Comparison of ENCODE assay signal across 14 cellular contexts in the genomic region with DNA sequence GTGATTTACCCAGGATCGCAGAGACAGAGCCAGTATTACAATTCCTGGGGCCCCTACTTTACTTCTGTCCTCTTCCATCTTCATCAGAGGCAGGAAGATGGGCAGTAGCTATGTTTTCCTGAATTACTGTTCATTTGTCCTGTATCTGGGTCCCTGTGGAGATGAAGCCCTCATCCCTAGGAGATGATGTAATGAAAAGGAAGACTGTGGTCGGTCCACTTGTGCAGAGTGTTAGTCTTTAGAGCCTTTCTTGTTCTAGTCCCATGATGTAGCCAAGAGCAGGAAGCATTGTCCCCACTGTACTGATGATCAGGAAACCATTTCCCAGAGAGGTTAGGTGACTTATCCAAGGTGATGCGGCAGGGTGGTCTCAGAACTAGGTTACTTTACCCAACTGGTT. TPM values are rescaled to one million over a fixed set of nuclear protein-coding genes. Genes with fewer than 3 reads are reported as not detected.
DNase-seq lines count a peak whose midpoint lies in the region; ATAC-seq and TF ChIP-seq lines count a peak whose summit lies in the region.
"Had no signal": no experiment of that assay in that cellular context is flagged by ENCODE, and none has a peak within 500 bp of the region (broad histone marks: within the 10 kb centered on the region; RNA-seq: fewer than 3 reads in every experiment).

No MANE protein-coding gene starts in this region.

- H2AFZ ChIP-seq in PC-3 (ENCODE audit: low read length): no peak overlapping the region

- 64 to 78% methylated on average over 3 of the region's 3 CpGs for WGBS in thyroid gland, 2 donors
- WGBS in body of pancreas, 2 donors: 90 to 93% methylated on average over 3 of the region's 3 CpGs

- POLR2A ChIA-PET in PC-3 (lab: Charles Lee; ENCODE audit: unreplicated experiment): no interaction called here

- intact Hi-C loops in PC-3 (cut with micrococcal nuclease) (no loop called here), thyroid gland (cut with DNase I) (no loop called here), body of pancreas (cut with DNase I) (loop anchor here (5.0 kb wide), 1 partner anchor 69 kb away; no protein-coding TSS in a partner anchor)

- TF ChIP-seq CTCF in PC-3 (conservative IDR thresholded peaks at IDR 0.05; ENCODE audit: low read depth, low read length) (no peak), endothelial cell (IDR thresholded peaks at IDR 0.05; ENCODE audit: unreplicated experiment) (no peak), thyroid gland (IDR thresholded peaks at IDR 0.05) (no peak), body of pancreas (IDR thresholded peaks at IDR 0.05) (no peak)

- H3K27ac ChIP-seq in PC-3 (ENCODE audit: low read length): no peak overlapping the region
- H3K27ac ChIP-seq in muscle layer of colon (ENCODE audit: low read depth, low read length): peak overlapping the region; percentile 95
- peak overlapping the region; percentile 98 to 99 (median 99) for H3K27ac ChIP-seq in thyroid gland
- H3K27ac ChIP-seq in body of pancreas: no peak overlapping the region

- H3K27me3 Mint-ChIP-seq in endothelial cell (ENCODE audit: unreplicated experiment): peaks cover 22% of the 10 kb centered on the region

- no peak for DNase-seq in PC-3
- DNase-seq in endothelial cell (ENCODE audit: low spot score): no peak
- no peak for DNase-seq in thyroid gland
- no peak for DNase-seq in body of pancreas
- DNase-seq in hepatic stellate cell (ENCODE audit: low spot score): no peak
- DNase-seq in SKM-1 (lab: John Stamatoyannopoulos, UW; ENCODE audit: unreplicated experiment): no peak
- no peak for DNase-seq in cerebellum (ENCODE audit: low spot score)
- DNase-seq: activated naive CD8-positive, alpha-beta T cell treated with anti-CD3 and anti-CD28 coated beads, Interleukin-2, amount 10 ng/mL, durations not matched to agents 7 days and 5 days; GDM1; HCEC 1CT; NCI-H446 treated with DMSO at 0.1 percent for 48 hours; stimulated activated CD4-positive, alpha-beta T cell treated with anti-CD3 and anti-CD28 coated beads, Interleukin-4, amount 100 ng/mL, for 4 hours; stimulated activated naive CD4-positive, alpha-beta T cell treated with Interleukin-2 at 50 U/mL for 16 hours had no signal

- no peaks in the 10 kb centered on the region for H3F3A ChIP-seq in PC-3 (ENCODE audit: low read length, unreplicated experiment)

- H3K27ac Mint-ChIP-seq in endothelial cell (ENCODE audit: unreplicated experiment): no peak overlapping the region
- H3K27ac Mint-ChIP-seq: activated naive CD8-positive, alpha-beta T cell treated with anti-CD3 and anti-CD28 coated beads, Interleukin-2, amount 10 ng/mL, durations not matched to agents 7 days and 5 days had no signal

- H3K36me3 ChIP-seq in PC-3 (ENCODE audit: low read depth, low read length) (peaks cover 5% of the 10 kb centered on the region; the same call in 1 of the 2 replicates), muscle layer of colon (ENCODE audit: insufficient read depth, low read length) (peaks cover 4% of the 10 kb centered on the region), thyroid gland (no peaks in the 10 kb centered on the region), body of pancreas (replicated peaks in 1 of 2; ENCODE audit: insufficient read depth in 1 of 2, low read depth in 2 of 2) (no peaks in the 10 kb centered on the region)

- no peaks in the 10 kb centered on the region for H3K27me3 ChIP-seq in PC-3 (ENCODE audit: low read length)
- no peaks in the 10 kb centered on the region for H3K27me3 ChIP-seq in muscle layer of colon (ENCODE audit: control insufficient read depth in 1 of 2, insufficient read depth in 2 of 2, low read length in 2 of 2)
- no peaks in the 10 kb centered on the region for H3K27me3 ChIP-seq in thyroid gland
- H3K27me3 ChIP-seq in body of pancreas: no peaks in the 10 kb centered on the region

- H3K4me3 ChIP-seq in PC-3 (ENCODE audit: low read length): peak overlapping the region; percentile 98; the same call in 1 of the 2 replicates
- H3K4me3 ChIP-seq in muscle layer of colon (ENCODE audit: low read depth in 1 of 2, low read length in 2 of 2): peak overlapping the region; percentile 82 to 96
- H3K4me3 ChIP-seq in thyroid gland (replicated peaks in 1 of 3): peak overlapping the region in 1 of 3 donors; percentile 99
- no peak overlapping the region for H3K4me3 ChIP-seq in body of pancreas

- H3K4me1 Mint-ChIP-seq in endothelial cell (ENCODE audit: unreplicated experiment): peaks cover 61% of the 10 kb centered on the region

- ATAC-seq in PC-3 (no peak), body of pancreas (no peak)

- CTCF ChIA-PET in PC-3 (lab: Charles Lee): no interaction called here

- H3K4me2 ChIP-seq in PC-3 (ENCODE audit: low read length): peak overlapping the region; percentile 98

- H3K9me3 ChIP-seq in PC-3 (ENCODE audit: low read length) (no peaks in the 10 kb centered on the region), muscle layer of colon (ENCODE audit: low read length) (no peaks in the 10 kb centered on the region), thyroid gland (no peaks in the 10 kb centered on the region), body of pancreas (no peaks in the 10 kb centered on the region)

- H3K79me2 ChIP-seq in PC-3 (ENCODE audit: low read length): peaks cover 76% of the 10 kb centered on the region

- H3K9ac ChIP-seq in PC-3 (ENCODE audit: low read length) (no peak overlapping the region), muscle layer of colon (ENCODE audit: low read length) (peak overlapping the region; percentile 97)

- peaks cover 32% of the 10 kb centered on the region for H4K20me1 ChIP-seq in PC-3 (ENCODE audit: low read length)

- no TSS peak for BruUV-seq in PC-3 (replicated peaks; lab: Mats Ljungman, UMichigan)

- peak overlapping the region; percentile 31 for H3K4me3 Mint-ChIP-seq in endothelial cell (ENCODE audit: unreplicated experiment)
- H3K4me3 Mint-ChIP-seq: activated naive CD8-positive, alpha-beta T cell treated with anti-CD3 and anti-CD28 coated beads, Interleukin-2, amount 10 ng/mL, durations not matched to agents 7 days and 5 days had no signal

- H3K36me3 Mint-ChIP-seq in endothelial cell (ENCODE audit: low read depth, unreplicated experiment): no peaks in the 10 kb centered on the region
- H3K36me3 Mint-ChIP-seq: activated naive CD8-positive, alpha-beta T cell treated with anti-CD3 and anti-CD28 coated beads, Interleukin-2, amount 10 ng/mL, durations not matched to agents 7 days and 5 days had no signal

- no peaks in the 10 kb centered on the region for H3K9me2 ChIP-seq in PC-3 (replicated peaks; ENCODE audit: low read length)

- H3K4me1 ChIP-seq in PC-3 (ENCODE audit: insufficient read depth, low read length) (peaks cover 42% of the 10 kb centered on the region), muscle layer of colon (ENCODE audit: insufficient read depth, low read length) (peaks cover 73% of the 10 kb centered on the region), thyroid gland (peaks cover 68 to 75% of the 10 kb centered on the region in 2 donors), body of pancreas (peaks cover 38% of the 10 kb centered on the region)

- H3K9me3 Mint-ChIP-seq in endothelial cell (ENCODE audit: unreplicated experiment): no peaks in the 10 kb centered on the region
- H3K9me3 Mint-ChIP-seq: activated naive CD8-positive, alpha-beta T cell treated with anti-CD3 and anti-CD28 coated beads, Interleukin-2, amount 10 ng/mL, durations not matched to agents 7 days and 5 days had no signal

- no peak for TF ChIP-seq POLR2A in thyroid gland (IDR thresholded peaks at IDR 0.05)
- TF ChIP-seq POLR2A in body of pancreas (IDR thresholded peaks at IDR 0.05): no peak

RNA-seq across cellular contexts. Expression of a gene that starts 2.6 kb away (rescaled TPM):
- total RNA-seq in PC-3 (2014; rRNA removed): 153 and 174 TPM in 2 replicates
- 67.2 TPM for total RNA-seq in endothelial cell (ENCODE audit: unreplicated experiment)
- 100 to 1,000 TPM; 367 to 494 (median 375) TPM for total RNA-seq in thyroid gland
- 10 to 100 TPM; 66.6 to 91.3 TPM for total RNA-seq in body of pancreas
- total RNA-seq in cerebellum: 30.5 TPM

Comparison
In these comparisons a context has a peak if more than half of its experiments do, and no peak if none do; other contexts are left out.
1. H3K27ac ChIP-seq: peak in muscle layer of colon (single experiment) and thyroid gland (3 of 3); none in PC-3 (single experiment) and body of pancreas (0 of 4).
2. H3K4me3 ChIP-seq: peak in PC-3 (single experiment) and muscle layer of colon (2 of 2); none in body of pancreas (0 of 2).